Comparison of ENCODE assay signal across 23 cellular contexts in the genomic region with DNA sequence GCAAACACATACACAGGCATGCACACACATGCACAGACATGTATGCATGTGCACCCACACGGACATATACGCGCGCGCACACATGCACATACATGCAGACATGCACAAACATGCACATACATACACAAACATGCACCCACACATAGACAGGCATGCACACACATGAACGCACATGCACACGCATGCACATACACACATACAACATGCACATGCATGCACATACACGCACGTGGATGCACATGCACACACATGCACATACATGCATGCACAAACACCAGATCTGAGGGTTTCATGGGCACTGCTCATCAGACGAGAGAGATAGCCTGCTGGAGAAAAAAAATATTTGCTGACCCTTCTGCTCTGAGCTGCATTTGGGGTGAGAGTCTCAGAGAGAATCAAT. TPM values are rescaled to one million over a fixed set of nuclear protein-coding genes. Genes with fewer than 3 reads are reported as not detected.
"Had no signal": no experiment of that assay in that cellular context is flagged by ENCODE, and none has a peak within 500 bp of the region (broad histone marks: within the 10 kb centered on the region; RNA-seq: fewer than 3 reads in every experiment).

No MANE protein-coding gene starts in this region.

- H3K27me3 ChIP-seq: SJCRH30 had no signal

- DNase-seq: IMR-90, Karpas-422, KG1, MG63, NCI-H1092 treated with DMSO at 0.1 percent for 48 hours, NCI-H1436, NCI-H187, NCI-H2029, NCI-H2081 treated with DMSO at 0.1 percent for 48 hours, NCI-H2171, NCI-H226, NCI-H446, NCI-H510A, NCI-H524 treated with DMSO at 0.1 percent for 48 hours, NCI-H69, NCI-H774, PC-3, SHP77 treated with DMSO at 0.1 percent for 48 hours, SJCRH30 had no signal

- H3K4me3 ChIP-seq: MG63, SJCRH30 had no signal

- H3K27ac ChIP-seq: HL-60, SJCRH30 had no signal

- H3K36me3 ChIP-seq: MG63, SJCRH30 had no signal

- H3K9me3 ChIP-seq: MG63, SJCRH30 had no signal

- ATAC-seq: Panc1, PC-3, Right ventricle myocardium inferior, SK-N-SH treated with all-trans-retinoic acid at 6 μM for 48 hours had no signal

- H3K4me1 ChIP-seq: SJCRH30 had no signal

RNA-seq across cellular contexts. Expression of a gene that starts 31.7 kb away (rescaled TPM):
- total RNA-seq: PC-3 had no signal
